8 cellular contexts compared by ENCODE assay signal in the genomic region with DNA sequence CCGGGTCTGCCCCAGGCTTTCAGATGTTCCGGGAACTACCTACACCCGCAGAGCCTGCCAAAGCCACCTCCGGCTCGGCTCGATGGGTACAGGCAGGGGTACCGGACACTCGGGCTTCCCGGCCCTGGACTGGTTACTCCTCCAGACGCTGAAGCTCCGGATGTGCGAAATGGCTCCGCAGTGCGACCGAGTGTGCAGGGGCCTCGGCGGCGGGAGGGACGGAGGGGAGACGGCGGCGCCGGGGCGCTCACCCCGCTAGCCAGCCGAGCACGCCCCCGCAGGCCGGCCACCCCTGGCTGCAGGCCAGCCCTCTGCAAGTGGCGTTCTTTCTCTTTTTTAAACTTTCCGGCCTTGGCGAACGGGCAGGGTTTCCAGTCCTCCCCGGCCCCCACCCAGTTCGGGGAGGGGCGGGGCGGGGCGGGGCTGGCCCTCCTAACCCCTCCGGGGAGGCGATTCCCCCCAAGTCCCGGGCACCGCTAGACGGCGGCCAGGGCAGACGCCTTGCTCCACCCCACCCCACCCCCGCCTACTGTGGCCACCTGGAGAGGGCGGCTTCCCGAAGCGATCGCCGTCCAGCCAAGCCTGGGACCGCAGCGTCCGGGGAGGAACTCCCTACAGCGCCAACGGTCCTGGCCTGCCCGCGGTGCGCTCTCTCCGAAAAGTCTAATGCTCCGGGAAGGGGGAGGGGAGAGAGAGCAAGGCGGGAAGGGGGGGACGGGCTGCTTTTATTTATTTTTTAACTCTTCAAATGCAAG. TPM values are rescaled to one million over a fixed set of nuclear protein-coding genes. Genes with fewer than 3 reads are reported as not detected.
DNase-seq lines count a peak whose midpoint lies in the region; ATAC-seq and TF ChIP-seq lines count a peak whose summit lies in the region.

No MANE protein-coding gene starts in this region.

- no peaks in the 10 kb centered on the region for H3K27me3 ChIP-seq in MG63

- no peaks in the 10 kb centered on the region for H3K9me3 ChIP-seq in MG63

- TF ChIP-seq CTCF in epithelial cell of proximal tubule (conservative IDR thresholded peaks at IDR 0.05; ENCODE audit: low read depth, low read length) = no peak

- peaks cover 0 to 3% (median 0%) of the 10 kb centered on the region in 9 donors for H3K9me3 Mint-ChIP-seq in naive thymus-derived CD8-positive, alpha-beta T cell

- TF ChIP-seq POLR2A in GM18505 (IDR thresholded peaks at IDR 0.05; ENCODE audit: borderline replicate concordance, extremely low read depth, insufficient read depth, insufficient read length) = no peak

- peak overlapping the region; percentile 22 for H3K4me3 ChIP-seq in MG63
- peak overlapping the region; percentile 42 for H3K4me3 ChIP-seq in epithelial cell of proximal tubule (ENCODE audit: low read depth, low read length)

- peaks cover 24 to 83% (median 66%) of the 10 kb centered on the region in 4 donors for H3K4me1 Mint-ChIP-seq in naive thymus-derived CD8-positive, alpha-beta T cell

- H3K36me3 ChIP-seq in MG63 = no peaks in the 10 kb centered on the region

- DNase-seq in AG20443 (ENCODE audit: low spot score) (peak; percentile 24), MG63 (peak; percentile 62), epithelial cell of proximal tubule (ENCODE audit: low read depth) (no peak), NCI-H524 treated with DMSO at 0.1 percent for 48 hours (lab: John Stamatoyannopoulos, UW) (no peak), NCI-H1436 (lab: John Stamatoyannopoulos, UW) (no peak), GM19238 (ENCODE audit: insufficient read length, low spot score) (no peak)
- no peak for DNase-seq in naive thymus-derived CD8-positive, alpha-beta T cell

- peak; percentile 15 to 28 for ATAC-seq in naive thymus-derived CD8-positive, alpha-beta T cell
- no peak for ATAC-seq in GM18505 (IDR thresholded peaks at IDR 0.05; ENCODE audit: unreplicated experiment)

- POLR2A ChIA-PET in naive thymus-derived CD8-positive, alpha-beta T cell (lab: Charles Lee) = interaction anchor here (0.6 to 1.1 kb wide), 4 partner anchors 63 to 235 kb away, joined by 3 to 4 read pairs (median 3); no protein-coding TSS in a partner anchor

- H3K36me3 Mint-ChIP-seq in naive thymus-derived CD8-positive, alpha-beta T cell = no peaks in the 10 kb centered on the region

- no peaks in the 10 kb centered on the region for H3K27me3 Mint-ChIP-seq in naive thymus-derived CD8-positive, alpha-beta T cell

- H3K4me3 Mint-ChIP-seq in naive thymus-derived CD8-positive, alpha-beta T cell = peak overlapping the region; percentile 56 to 80 (median 74)

- H3K27ac Mint-ChIP-seq in naive thymus-derived CD8-positive, alpha-beta T cell = peak overlapping the region in 1 of 10 donors; percentile 29

RNA-seq across cellular contexts. Expression of gene BCOR, which starts 7.5 kb away (rescaled TPM):
- total RNA-seq in MG63 (2014; rRNA removed; shearing (Covaris generic); ENCODE audit: low replicate concordance) = 13.4 and 15.0 TPM in 2 replicates
- 21.3 and 24.3 TPM in 2 replicates for total RNA-seq in epithelial cell of proximal tubule
- 10 to 100 TPM; 31.6 to 35.9 TPM for total RNA-seq in naive thymus-derived CD8-positive, alpha-beta T cell
- polyA plus RNA-seq in naive thymus-derived CD8-positive, alpha-beta T cell = 1 to 10 TPM; 2.5 to 7.7 (median 6.6) TPM

Comparison
In these comparisons a context has a peak if more than half of its experiments do, and no peak if none do; other contexts are left out.
1. DNase-seq: peak in AG20443 (single experiment) and MG63 (single experiment); none in epithelial cell of proximal tubule (single experiment), naive thymus-derived CD8-positive, alpha-beta T cell (0 of 10), NCI-H524 treated with DMSO at 0.1 percent for 48 hours (single experiment), NCI-H1436 (single experiment) and GM19238 (single experiment).